In genomic region chr4:39574946-39575345, GRCh38 we compare ENCODE assay signal across 18 cellular contexts.
"Had no signal": no experiment of that assay in that cellular context is flagged by ENCODE, and none has a peak within 500 bp of the region (broad histone marks: within the 10 kb centered on the region; RNA-seq: fewer than 3 reads in every experiment).

No MANE protein-coding gene starts in this region.

- H3K27me3 ChIP-seq: brain microvascular endothelial cell, dorsolateral prefrontal cortex, foreskin keratinocyte had no signal

- H3K4me3 Mint-ChIP-seq: activated CD4-positive, alpha-beta T cell treated with anti-CD3 and anti-CD28 coated beads, Interleukin-2, amount 10 ng/mL, durations not matched to agents 24 days and 14 days; activated naive CD8-positive, alpha-beta T cell; naive thymus-derived CD8-positive, alpha-beta T cell had no signal

- DNase-seq: activated CD4-positive, alpha-beta T cell treated with anti-CD3 and anti-CD28 coated beads, Interleukin-2, amount 10 ng/mL, durations not matched to agents 24 days and 14 days; activated effector memory CD4-positive, alpha-beta T cell treated with anti-CD3 and anti-CD28 coated beads, Interleukin-2, amount 50 U/mL, for 16 hours; activated T-cell treated with anti-CD3 and anti-CD28 coated beads, Interleukin-2, amount 50 U/mL, for 1 hour; brain microvascular endothelial cell; cerebellar nuclear complex; dorsolateral prefrontal cortex; foreskin keratinocyte; head of caudate nucleus; mammary epithelial cell; mucosa of descending colon; naive thymus-derived CD8-positive, alpha-beta T cell; nucleus accumbens; stimulated activated CD4-positive, alpha-beta T cell treated with anti-CD3 and anti-CD28 coated beads, Interleukin-12 subunit alpha, Interleukin-12 subunit beta, amount 100 ng/mL, for 4 hours; stimulated activated naive CD8-positive, alpha-beta T cell treated with anti-CD3 and anti-CD28 coated beads, Interleukin-15, Interleukin-2, amounts not matched to agents 100 U/mL and 50 U/mL, for 24 hours; T-helper 1 cell had no signal

- H3K9me3 ChIP-seq: mucosa of descending colon, prostate gland had no signal

- H3K36me3 ChIP-seq: brain microvascular endothelial cell, prostate gland had no signal

- H3K27ac ChIP-seq: brain microvascular endothelial cell, dorsolateral prefrontal cortex, foreskin keratinocyte had no signal

- H3K27ac Mint-ChIP-seq: activated CD4-positive, alpha-beta T cell treated with anti-CD3 and anti-CD28 coated beads, Interleukin-2, amount 10 ng/mL, durations not matched to agents 24 days and 14 days; activated naive CD8-positive, alpha-beta T cell had no signal

- H3K4me1 Mint-ChIP-seq: activated CD4-positive, alpha-beta T cell treated with anti-CD3 and anti-CD28 coated beads, Interleukin-2, amount 10 ng/mL, durations not matched to agents 24 days and 14 days had no signal

- ATAC-seq: foreskin keratinocyte; left lobe of liver; naive thymus-derived CD8-positive, alpha-beta T cell; stimulated activated naive CD8-positive, alpha-beta T cell treated with anti-CD3 and anti-CD28 coated beads, Interleukin-15, Interleukin-2, amounts not matched to agents 100 U/mL and 50 U/mL, for 24 hours had no signal

- H3K4me3 ChIP-seq: dorsolateral prefrontal cortex, mucosa of descending colon, prostate gland had no signal

- H3K9me3 Mint-ChIP-seq: activated CD4-positive, alpha-beta T cell treated with anti-CD3 and anti-CD28 coated beads, Interleukin-2, amount 10 ng/mL, durations not matched to agents 24 days and 14 days; naive thymus-derived CD8-positive, alpha-beta T cell had no signal

- H3K4me1 ChIP-seq: foreskin keratinocyte, prostate gland had no signal

- H3K27me3 Mint-ChIP-seq: activated CD4-positive, alpha-beta T cell treated with anti-CD3 and anti-CD28 coated beads, Interleukin-2, amount 10 ng/mL, durations not matched to agents 24 days and 14 days; activated naive CD8-positive, alpha-beta T cell; naive thymus-derived CD8-positive, alpha-beta T cell had no signal
